Comparison of ENCODE assay signal across 11 cellular contexts in genomic region chr21:40512590-40512989, GRCh38.
DNase-seq lines count a peak whose midpoint lies in the region; ATAC-seq, FAIRE-seq and TF ChIP-seq lines count a peak whose summit lies in the region.
"Had no signal": no experiment of that assay in that cellular context is flagged by ENCODE, and none has a peak within 500 bp of the region (broad histone marks: within the 10 kb centered on the region; RNA-seq: fewer than 3 reads in every experiment).

No MANE protein-coding gene starts in this region.

- 61% methylated on average over 11 of the region's 11 CpGs for WGBS in GM12878 (ENCODE audit: insufficient coverage, insufficient replicate concordance, low lambda C conversion rate, missing lambda C conversion rate)

- H3K27ac ChIP-seq in GM12878 (ENCODE audit: control insufficient read depth, insufficient read depth): no peak overlapping the region
- H3K27ac ChIP-seq: esophagus squamous epithelium had no signal

- no peak for TF ChIP-seq POLR2A in GM12878 (IDR thresholded peaks at IDR 0.05; ENCODE audit: low read depth, low read length)

- H3K9me3 ChIP-seq in GM12878 (replicated peaks; ENCODE audit: control insufficient read depth, insufficient read depth, low read length): no peaks in the 10 kb centered on the region; the same call in 2 of the 3 replicates
- H3K9me3 ChIP-seq: esophagus squamous epithelium had no signal

- H2AFZ ChIP-seq in GM12878 (ENCODE audit: control insufficient read depth, low read depth, low read length): no peak overlapping the region

- POLR2A ChIA-PET in GM12878 (lab: Charles Lee): no interaction called here

- H3K4me1 ChIP-seq in GM12878 (ENCODE audit: control insufficient read depth, insufficient read depth, low read length): no peaks in the 10 kb centered on the region
- H3K4me1 ChIP-seq: esophagus squamous epithelium had no signal

- TF ChIP-seq CTCF in GM12878 (IDR thresholded peaks at IDR 0.05 in 2 of 3, conservative IDR thresholded peaks at IDR 0.05 in 1 of 3; ENCODE audit: control insufficient read depth in 2 of 3, extremely low read depth in 1 of 3, insufficient read depth in 1 of 3, low read depth in 3 of 3, low read length in 3 of 3) (peak in 2 of 3 experiments; percentile 30 to 49; a peak in 2 of 6 replicates), nephron (IDR thresholded peaks at IDR 0.05; ENCODE audit: unreplicated experiment in 3 of 3) (peak in 2 of 3 experiments; percentile 29 to 39)

- CTCF ChIA-PET in GM12878 (lab: Yijun Ruan, JAX): no interaction called here

- H3K27ac Mint-ChIP-seq in nephron: no peak overlapping the region

- no peak for TF ChIP-seq RAD21 in GM12878 (IDR thresholded peaks at IDR 0.05; ENCODE audit: insufficient read depth, low read depth, low read length)

- H3K4me3 Mint-ChIP-seq in nephron: no peak overlapping the region

- SMC1A ChIA-PET in GM12878 (lab: Charles Lee; ENCODE audit: uncharacterized antibody, unreplicated experiment): no interaction called here

- no peak for TF ChIP-seq EP300 in GM12878 (IDR thresholded peaks at IDR 0.05; ENCODE audit: borderline replicate concordance in 1 of 2, control insufficient read depth in 1 of 2, low read depth in 2 of 2, low read length in 2 of 2)

- no peaks in the 10 kb centered on the region for H3K9me3 Mint-ChIP-seq in nephron

- no peak for FAIRE-seq in GM12878 (lab: Jason Lieb, UNC)
- FAIRE-seq: A204.1 had no signal

- H3K9ac ChIP-seq in GM12878 (ENCODE audit: control insufficient read depth, insufficient read depth, low read length): no peak overlapping the region

- no peak for ATAC-seq in GM12878

- H3K36me3 ChIP-seq in GM12878 (ENCODE audit: control insufficient read depth in 2 of 2, insufficient read depth in 2 of 2, low read length in 1 of 2): no peaks in the 10 kb centered on the region
- H3K36me3 ChIP-seq: esophagus squamous epithelium had no signal

- in situ Hi-C loops in GM12878 (cut with MboI): no loop called here

- peaks cover 5% of the 10 kb centered on the region for H3K27me3 Mint-ChIP-seq in nephron (ENCODE audit: low read depth)

- H3K27me3 ChIP-seq in GM12878 (replicated peaks in 1 of 2; ENCODE audit: control insufficient read depth in 2 of 2, insufficient read depth in 2 of 2, low read length in 1 of 2): no peaks in the 10 kb centered on the region
- H3K27me3 ChIP-seq: esophagus squamous epithelium had no signal

- no TSS peak for BruUV-seq in GM12878 (replicated peaks; lab: Mats Ljungman, UMichigan)

- DNase-seq in DMS53 (lab: John Stamatoyannopoulos, UW) (peak; percentile 43), DMS53 treated with DMSO at 0.1 percent for 48 hours (lab: John Stamatoyannopoulos, UW; ENCODE audit: unreplicated experiment) (no peak), HT-29 (ENCODE audit: low spot score) (peak; percentile 30), GM12878 (ENCODE audit: low read depth, low spot score) (no peak), T-helper 9 cell (no peak), amygdala (lab: John Stamatoyannopoulos, UW) (no peak)
- no peak for DNase-seq in activated CD4-positive, alpha-beta T cell treated with anti-CD3 and anti-CD28 coated beads, Interleukin-2, amount 50 U/mL, for 4 hours
- DNase-seq: activated gamma-delta T cell treated with Interleukin-2 at 50 U/mL for 16 hours, esophagus squamous epithelium had no signal

- intact Hi-C loops in GM12878 (cut with micrococcal nuclease; ENCODE audit: unreplicated experiment): no loop called here

- H3K4me3 ChIP-seq in GM12878: no peak overlapping the region
- H3K4me3 ChIP-seq: esophagus squamous epithelium had no signal

- no peaks in the 10 kb centered on the region for H3K79me2 ChIP-seq in GM12878 (ENCODE audit: control insufficient read depth, insufficient read depth, low read length)

- RAD21 ChIA-PET in GM12878 (lab: Charles Lee; ENCODE audit: unreplicated experiment): no interaction called here

- H3K36me3 Mint-ChIP-seq in nephron (ENCODE audit: low read depth): no peaks in the 10 kb centered on the region

- no peak overlapping the region for H3K4me2 ChIP-seq in GM12878 (ENCODE audit: control insufficient read depth, insufficient read depth)

- no peaks in the 10 kb centered on the region for H4K20me1 ChIP-seq in GM12878 (ENCODE audit: control insufficient read depth, insufficient read depth)

- peaks cover 4% of the 10 kb centered on the region for H3K4me1 Mint-ChIP-seq in nephron

TF ChIP-seq in GM12878, 131 proteins besides CTCF, POLR2A, EP300 and RAD21:
- TF ChIP-seq EGR1 (IDR thresholded peaks at IDR 0.05; ENCODE audit: borderline replicate concordance in 1 of 2, low read depth in 2 of 2, low read length in 2 of 2) (no peak), ZNF217 (IDR thresholded peaks at IDR 0.05) (no peak), ATF3 (IDR thresholded peaks at IDR 0.05; ENCODE audit: borderline replicate concordance, extremely low read depth, low read depth, low read length) (no peak), CHD4 (IDR thresholded peaks at IDR 0.05) (no peak), SMAD5 (IDR thresholded peaks at IDR 0.05; ENCODE audit: low read depth) (no peak), HDGF (IDR thresholded peaks at IDR 0.05) (no peak), ZNF274 (IDR thresholded peaks at IDR 0.05; ENCODE audit: insufficient read depth, insufficient read length) (no peak), MTA3 (IDR thresholded peaks at IDR 0.05; ENCODE audit: borderline replicate concordance, low read length) (no peak)
- TF ChIP-seq, protein P1, sequence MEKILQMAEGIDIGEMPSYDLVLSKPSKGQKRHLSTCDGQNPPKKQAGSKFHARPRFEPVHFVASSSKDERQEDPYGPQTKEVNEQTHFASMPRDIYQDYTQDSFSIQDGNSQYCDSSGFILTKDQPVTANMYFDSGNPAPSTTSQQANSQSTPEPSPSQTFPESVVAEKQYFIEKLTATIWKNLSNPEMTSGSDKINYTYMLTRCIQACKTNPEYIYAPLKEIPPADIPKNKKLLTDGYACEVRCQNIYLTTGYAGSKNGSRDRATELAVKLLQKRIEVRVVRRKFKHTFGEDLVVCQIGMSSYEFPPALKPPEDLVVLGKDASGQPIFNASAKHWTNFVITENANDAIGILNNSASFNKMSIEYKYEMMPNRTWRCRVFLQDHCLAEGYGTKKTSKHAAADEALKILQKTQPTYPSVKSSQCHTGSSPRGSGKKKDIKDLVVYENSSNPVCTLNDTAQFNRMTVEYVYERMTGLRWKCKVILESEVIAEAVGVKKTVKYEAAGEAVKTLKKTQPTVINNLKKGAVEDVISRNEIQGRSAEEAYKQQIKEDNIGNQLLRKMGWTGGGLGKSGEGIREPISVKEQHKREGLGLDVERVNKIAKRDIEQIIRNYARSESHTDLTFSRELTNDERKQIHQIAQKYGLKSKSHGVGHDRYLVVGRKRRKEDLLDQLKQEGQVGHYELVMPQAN (conservative IDR thresholded peaks at IDR 0.05): no peak

Comparison
In these comparisons a context has a peak if more than half of its experiments do, and no peak if none do; other contexts are left out.
1. DNase-seq: peak in DMS53 (single experiment) and HT-29 (single experiment); none in DMS53 treated with DMSO at 0.1 percent for 48 hours (single experiment), GM12878 (single experiment), T-helper 9 cell (single experiment), amygdala (0 of 56) and activated CD4-positive, alpha-beta T cell treated with anti-CD3 and anti-CD28 coated beads, Interleukin-2, amount 50 U/mL, for 4 hours (0 of 2).